Comparison of ENCODE assay signal across 19 cellular contexts in genomic region chr6:82616386-82617028, GRCh38.
DNase-seq lines count a peak whose midpoint lies in the region; ATAC-seq, FAIRE-seq and TF ChIP-seq lines count a peak whose summit lies in the region.
"Had no signal": no experiment of that assay in that cellular context is flagged by ENCODE, and none has a peak within 500 bp of the region (broad histone marks: within the 10 kb centered on the region; RNA-seq: fewer than 3 reads in every experiment).

No MANE protein-coding gene starts in this region.

- CTCF ChIA-PET in A549 (lab: Yijun Ruan, JAX) (interaction anchor here (0.6 to 1.4 kb wide), 5 partner anchors 10 to 449 kb away, joined by 3 to 4 read pairs (median 3); partner anchors contain the start of gene UBE3D), HEK293 (lab: Yijun Ruan, JAX) (interaction anchor here (0.7 to 2.5 kb wide), 9 partner anchors 12 to 468 kb away, joined by 3 to 17 read pairs (median 4); no protein-coding TSS in a partner anchor), GM12878 (lab: Yijun Ruan, JAX) (interaction anchor here (0.8 to 1.6 kb wide), 3 partner anchors 20 to 345 kb away, joined by 3 to 5 read pairs (median 3); no protein-coding TSS in a partner anchor)

- TF ChIP-seq RAD21 in A549 (conservative IDR thresholded peaks at IDR 0.05 in 1 of 2, IDR thresholded peaks at IDR 0.05 in 1 of 2) (peak in 1 of 2 experiments; percentile 25; a peak in 2 of 5 replicates), GM12878 (IDR thresholded peaks at IDR 0.05; ENCODE audit: insufficient read depth, low read depth, low read length) (peak; percentile 40)

- SMC1A ChIA-PET in GM12878 (lab: Charles Lee; ENCODE audit: uncharacterized antibody, unreplicated experiment) = no interaction called here

- no peak for FAIRE-seq in A549 (lab: Jason Lieb, UNC)
- FAIRE-seq in GM12878 (lab: Jason Lieb, UNC) = no peak
- no peak for FAIRE-seq in GM19239 (lab: Jason Lieb, UNC)
- FAIRE-seq: D721Med had no signal

- no peaks in the 10 kb centered on the region for H3K36me3 ChIP-seq in HEK293 (ENCODE audit: control insufficient read depth in 2 of 2, insufficient read depth in 1 of 2, low read length in 2 of 2)
- H3K36me3 ChIP-seq in GM12878 (ENCODE audit: control insufficient read depth in 2 of 2, insufficient read depth in 2 of 2, low read length in 1 of 2) = no peaks in the 10 kb centered on the region
- no peaks in the 10 kb centered on the region for H3K36me3 ChIP-seq in gastroesophageal sphincter
- H3K36me3 ChIP-seq: esophagus squamous epithelium, thoracic aorta had no signal

- H3K4me2 ChIP-seq in A549 = no peak overlapping the region
- no peak overlapping the region for H3K4me2 ChIP-seq in GM12878 (ENCODE audit: control insufficient read depth, insufficient read depth)

- RAD21 ChIA-PET in GM12878 (lab: Charles Lee; ENCODE audit: unreplicated experiment) = no interaction called here

- 32% methylated on average over 4 of the region's 4 CpGs for WGBS in A549 (ENCODE audit: missing lambda C conversion rate)
- WGBS in GM12878 (ENCODE audit: insufficient coverage, insufficient replicate concordance, low lambda C conversion rate, missing lambda C conversion rate) = 8% methylated on average over 4 of the region's 4 CpGs
- 75 to 95% methylated on average over 3 to 4 of the region's 4 CpGs for WGBS in gastroesophageal sphincter (ENCODE audit: low coverage in 1 of 2), 2 donors

- DNase-seq in A549 (ENCODE audit: low read depth in 1 of 2, low spot score in 1 of 2) = peak in 1 of 2 experiments; percentile 0
- DNase-seq in GM12878 (ENCODE audit: low read depth, low spot score) = no peak
- no peak for DNase-seq in GM19239 (ENCODE audit: insufficient read length, low spot score)
- DNase-seq in iPS-NIHi7 (ENCODE audit: extremely low spot score) = no peak
- DNase-seq in mesenteric fat pad (ENCODE audit: low spot score) = no peak
- DNase-seq: activated CD4-positive, alpha-beta memory T cell treated with anti-CD3 and anti-CD28 coated beads for 36 hours; amniotic stem cell; cortex of kidney; esophagus squamous epithelium; left ventricle myocardium superior; naive thymus-derived CD4-positive, alpha-beta T cell; NCI-H1048; NCI-H2171 treated with DMSO at 0.1 percent for 48 hours; retina had no signal

- H3K27me3 ChIP-seq in GM12878 (replicated peaks in 1 of 2; ENCODE audit: control insufficient read depth in 2 of 2, insufficient read depth in 2 of 2, low read length in 1 of 2) (no peaks in the 10 kb centered on the region), gastroesophageal sphincter (no peaks in the 10 kb centered on the region)
- H3K27me3 ChIP-seq: esophagus squamous epithelium had no signal

- H3K9ac ChIP-seq in GM12878 (ENCODE audit: control insufficient read depth, insufficient read depth, low read length) = no peak overlapping the region

- TF ChIP-seq EP300 in A549 (IDR thresholded peaks at IDR 0.05) = no peak
- no peak for TF ChIP-seq EP300 in GM12878 (IDR thresholded peaks at IDR 0.05; ENCODE audit: borderline replicate concordance in 1 of 2, control insufficient read depth in 1 of 2, low read depth in 2 of 2, low read length in 2 of 2)
- TF ChIP-seq EP300 in gastroesophageal sphincter (IDR thresholded peaks at IDR 0.05) = no peak

- no peak overlapping the region for H3K27ac ChIP-seq in A549
- H3K27ac ChIP-seq in HEK293 (ENCODE audit: extremely low read depth, low read depth, low read length) = no peak overlapping the region
- no peak overlapping the region for H3K27ac ChIP-seq in GM12878 (ENCODE audit: control insufficient read depth, insufficient read depth)
- no peak overlapping the region for H3K27ac ChIP-seq in gastroesophageal sphincter
- H3K27ac ChIP-seq: thoracic aorta had no signal

- no peaks in the 10 kb centered on the region for H3K79me2 ChIP-seq in GM12878 (ENCODE audit: control insufficient read depth, insufficient read depth, low read length)

- POLR2A ChIA-PET in A549 (lab: Yijun Ruan, JAX) (no interaction called here), HEK293 (lab: Yijun Ruan, JAX) (no interaction called here), GM12878 (lab: Charles Lee) (no interaction called here)

- ATAC-seq in A549 = no peak
- ATAC-seq in GM12878 = no peak
- ATAC-seq in gastroesophageal sphincter = no peak
- ATAC-seq in HG03196 (IDR thresholded peaks at IDR 0.05; ENCODE audit: unreplicated experiment) = no peak
- ATAC-seq: left ventricle myocardium superior; naive thymus-derived CD4-positive, alpha-beta T cell had no signal

- peak; percentile 11; the same call in 1 of the 3 replicates for TF ChIP-seq CTCF in A549 (IDR thresholded peaks at IDR 0.05)
- peak; percentile 37; the same call in 1 of the 2 replicates for TF ChIP-seq CTCF in HEK293 (tag by site-specific recombination; IDR thresholded peaks at IDR 0.05)
- TF ChIP-seq CTCF in GM12878 (IDR thresholded peaks at IDR 0.05 in 2 of 3, conservative IDR thresholded peaks at IDR 0.05 in 1 of 3; ENCODE audit: control insufficient read depth in 2 of 3, extremely low read depth in 1 of 3, insufficient read depth in 1 of 3, low read depth in 3 of 3, low read length in 3 of 3) = peak in 1 of 3 experiments; percentile 8; a peak in 1 of 6 replicates
- peak in 3 of 4 experiments; percentile 18 to 24 (median 24) for TF ChIP-seq CTCF in gastroesophageal sphincter (IDR thresholded peaks at IDR 0.05)

- in situ Hi-C loops in GM12878 (cut with MboI) = loop anchor here (10.0 kb wide), 1 partner anchor 438 kb away; no protein-coding TSS in a partner anchor

- H2AFZ ChIP-seq in GM12878 (ENCODE audit: control insufficient read depth, low read depth, low read length) = no peak overlapping the region

- no peaks in the 10 kb centered on the region for H3K4me1 ChIP-seq in A549
- H3K4me1 ChIP-seq in HEK293 (ENCODE audit: control insufficient read depth, insufficient read depth, low read length) = no peaks in the 10 kb centered on the region
- no peaks in the 10 kb centered on the region for H3K4me1 ChIP-seq in GM12878 (ENCODE audit: control insufficient read depth, insufficient read depth, low read length)
- peaks cover 0 to 11% (median 0%) of the 10 kb centered on the region in 3 donors for H3K4me1 ChIP-seq in gastroesophageal sphincter
- H3K4me1 ChIP-seq: esophagus squamous epithelium had no signal

- no peaks in the 10 kb centered on the region for H3K9me3 ChIP-seq in A549
- no peaks in the 10 kb centered on the region for H3K9me3 ChIP-seq in HEK293 (ENCODE audit: control insufficient read depth, insufficient read depth, low read depth, low read length)
- no peaks in the 10 kb centered on the region for H3K9me3 ChIP-seq in GM12878 (replicated peaks; ENCODE audit: control insufficient read depth, insufficient read depth, low read length)
- no peaks in the 10 kb centered on the region for H3K9me3 ChIP-seq in gastroesophageal sphincter
- H3K9me3 ChIP-seq: esophagus squamous epithelium, thoracic aorta had no signal

- BruUV-seq in GM12878 (replicated peaks; lab: Mats Ljungman, UMichigan) = no TSS peak

- H3K4me3 ChIP-seq in A549 (no peak overlapping the region), HEK293 (ENCODE audit: low read depth, low read length) (no peak overlapping the region), GM12878 (no peak overlapping the region), gastroesophageal sphincter (no peak overlapping the region)
- H3K4me3 ChIP-seq: esophagus squamous epithelium, thoracic aorta had no signal

- TF ChIP-seq POLR2A in A549 (IDR thresholded peaks at IDR 0.05; ENCODE audit: low read length) (no peak), GM12878 (IDR thresholded peaks at IDR 0.05; ENCODE audit: low read depth, low read length) (no peak), gastroesophageal sphincter (IDR thresholded peaks at IDR 0.05) (no peak)

- H4K20me1 ChIP-seq in GM12878 (ENCODE audit: control insufficient read depth, insufficient read depth) = no peaks in the 10 kb centered on the region

- intact Hi-C loops in GM12878 (cut with micrococcal nuclease; ENCODE audit: unreplicated experiment) = no loop called here

TF ChIP-seq in A549, 52 proteins besides CTCF, POLR2A, EP300 and RAD21 (continues in another document):
- TF ChIP-seq SMC3 (IDR thresholded peaks at IDR 0.05) = peak; percentile 19; the same call in 1 of the 3 replicates
- no peak for TF ChIP-seq TP53 (CRISPR knock-in tag; IDR thresholded peaks at IDR 0.05)
- no peak for TF ChIP-seq ZC3H11A (IDR thresholded peaks at IDR 0.05)
- no peak for TF ChIP-seq BHLHE40 (IDR thresholded peaks at IDR 0.05; ENCODE audit: low read depth, low read length)

TF ChIP-seq in HEK293, 187 proteins besides CTCF, POLR2A, EP300 and RAD21 (continues in another document):
- TF ChIP-seq ZNF514 (tag by site-specific recombination; IDR thresholded peaks at IDR 0.05) (no peak), ZNF654 (tag by site-specific recombination; IDR thresholded peaks at IDR 0.05; ENCODE audit: low read depth) (peak; percentile 41)
- TF ChIP-seq, protein P1, sequence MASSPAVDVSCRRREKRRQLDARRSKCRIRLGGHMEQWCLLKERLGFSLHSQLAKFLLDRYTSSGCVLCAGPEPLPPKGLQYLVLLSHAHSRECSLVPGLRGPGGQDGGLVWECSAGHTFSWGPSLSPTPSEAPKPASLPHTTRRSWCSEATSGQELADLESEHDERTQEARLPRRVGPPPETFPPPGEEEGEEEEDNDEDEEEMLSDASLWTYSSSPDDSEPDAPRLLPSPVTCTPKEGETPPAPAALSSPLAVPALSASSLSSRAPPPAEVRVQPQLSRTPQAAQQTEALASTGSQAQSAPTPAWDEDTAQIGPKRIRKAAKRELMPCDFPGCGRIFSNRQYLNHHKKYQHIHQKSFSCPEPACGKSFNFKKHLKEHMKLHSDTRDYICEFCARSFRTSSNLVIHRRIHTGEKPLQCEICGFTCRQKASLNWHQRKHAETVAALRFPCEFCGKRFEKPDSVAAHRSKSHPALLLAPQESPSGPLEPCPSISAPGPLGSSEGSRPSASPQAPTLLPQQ (tag by site-specific recombination; IDR thresholded peaks at IDR 0.05) = no peak

TF ChIP-seq in GM12878, 131 proteins besides CTCF, POLR2A, EP300 and RAD21:
- TF ChIP-seq, protein P2, sequence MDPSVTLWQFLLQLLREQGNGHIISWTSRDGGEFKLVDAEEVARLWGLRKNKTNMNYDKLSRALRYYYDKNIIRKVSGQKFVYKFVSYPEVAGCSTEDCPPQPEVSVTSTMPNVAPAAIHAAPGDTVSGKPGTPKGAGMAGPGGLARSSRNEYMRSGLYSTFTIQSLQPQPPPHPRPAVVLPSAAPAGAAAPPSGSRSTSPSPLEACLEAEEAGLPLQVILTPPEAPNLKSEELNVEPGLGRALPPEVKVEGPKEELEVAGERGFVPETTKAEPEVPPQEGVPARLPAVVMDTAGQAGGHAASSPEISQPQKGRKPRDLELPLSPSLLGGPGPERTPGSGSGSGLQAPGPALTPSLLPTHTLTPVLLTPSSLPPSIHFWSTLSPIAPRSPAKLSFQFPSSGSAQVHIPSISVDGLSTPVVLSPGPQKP (IDR thresholded peaks at IDR 0.05; ENCODE audit: low read depth, low read length) = no peak
- TF ChIP-seq ZNF217 (IDR thresholded peaks at IDR 0.05) = no peak
- TF ChIP-seq SMC3 (IDR thresholded peaks at IDR 0.05; ENCODE audit: borderline replicate concordance, low read length) = peak; percentile 25; the same call in 1 of the 2 replicates
- TF ChIP-seq IKZF2 (IDR thresholded peaks at IDR 0.05) = no peak
- no peak for TF ChIP-seq GATAD2B (conservative IDR thresholded peaks at IDR 0.05; ENCODE audit: low read depth)
